ENCODE assay signal across 25 cellular contexts in the genomic region with DNA sequence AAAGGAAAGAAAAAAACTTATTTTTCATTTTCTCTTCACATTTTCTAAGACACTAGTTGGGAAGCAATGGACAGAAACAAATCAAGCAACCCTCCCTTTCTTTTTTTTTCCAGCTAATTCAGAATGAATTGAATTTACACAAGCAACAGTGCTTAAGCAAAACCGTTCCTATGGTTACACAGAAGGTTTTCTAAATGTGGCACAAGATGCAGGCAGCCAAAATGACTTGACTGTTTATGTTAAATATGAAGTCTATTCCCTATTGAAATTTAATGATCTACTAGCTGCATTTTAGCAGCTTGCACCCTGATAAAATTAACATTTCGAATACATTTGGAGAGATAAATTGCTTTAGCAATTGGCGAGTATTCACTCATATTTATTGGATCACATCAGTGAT.
A peak's percentile ranks its signal among the peaks of the same experiment; 100 is the strongest.
DNase-seq lines count a peak whose midpoint lies in the region; FAIRE-seq and TF ChIP-seq lines count a peak whose summit lies in the region.
"Had no signal": no experiment of that assay in that cellular context is flagged by ENCODE, and none has a peak within 500 bp of the region (broad histone marks: within the 10 kb centered on the region; RNA-seq: fewer than 3 reads in every experiment).

No MANE protein-coding gene starts in this region.

- no peak overlapping the region for H3K9ac ChIP-seq in kidney (ENCODE audit: low read length in 2 of 2)
- H3K9ac ChIP-seq: GM23248 had no signal

- TF ChIP-seq CTCF in thyroid gland (IDR thresholded peaks at IDR 0.05) (no peak), kidney (IDR thresholded peaks at IDR 0.05; ENCODE audit: borderline replicate concordance, extremely low read depth, insufficient read depth) (no peak)

- H3K27me3 ChIP-seq in thyroid gland, result no peaks in the 10 kb centered on the region
- H3K27me3 ChIP-seq: body of pancreas, MG63, testis had no signal

- H3K4me3 ChIP-seq in thyroid gland (replicated peaks in 1 of 3) (no peak overlapping the region), kidney (ENCODE audit: low read length in 2 of 2) (no peak overlapping the region)
- H3K4me3 ChIP-seq: body of pancreas, GM23248, MG63, testis had no signal

- H3K9me3 ChIP-seq in thyroid gland (no peaks in the 10 kb centered on the region), kidney (ENCODE audit: control insufficient read depth in 1 of 2, low read length in 2 of 2) (no peaks in the 10 kb centered on the region)
- H3K9me3 ChIP-seq: body of pancreas, MG63, testis had no signal

- H3K27ac ChIP-seq in caudate nucleus (ENCODE audit: low read depth, low read length) (peak overlapping the region; percentile 29), thyroid gland (peak overlapping the region in 2 of 3 donors; percentile 4), kidney (ENCODE audit: low read depth in 2 of 2, low read length in 2 of 2) (no peak overlapping the region)
- H3K27ac ChIP-seq: body of pancreas, GM23248, testis had no signal

- FAIRE-seq in kidney (lab: Jason Lieb, UNC), result no peak
- FAIRE-seq: GM12892, GM19239 had no signal

- WGBS in thyroid gland, 2 donors, result 48 to 52% methylated on average over 3 of the region's 3 CpGs

- intact Hi-C loops in thyroid gland (cut with DNase I) (no loop called here), kidney (cut with DNase I) (no loop called here)

- H3K4me1 ChIP-seq in thyroid gland (no peaks in the 10 kb centered on the region), kidney (ENCODE audit: control insufficient read depth in 1 of 2, insufficient read depth in 1 of 2, low read depth in 1 of 2, low read length in 2 of 2) (no peaks in the 10 kb centered on the region)
- H3K4me1 ChIP-seq: body of pancreas, testis had no signal

- DNase-seq in NCI-H526 (lab: John Stamatoyannopoulos, UW), result peak; percentile 12 to 52
- DNase-seq in NCI-H526 treated with DMSO at 0.1 percent for 48 hours (lab: John Stamatoyannopoulos, UW), result no peak
- peak in 4 of 61 donors; percentile 17 to 31 (median 20) for DNase-seq in caudate nucleus (lab: John Stamatoyannopoulos, UW)
- peak; percentile 65 for DNase-seq in left kidney (ENCODE audit: low read depth, low spot score)
- DNase-seq in thyroid gland, result no peak
- DNase-seq in NCI-H2107 treated with DMSO at 0.1 percent for 48 hours (lab: John Stamatoyannopoulos, UW; ENCODE audit: unreplicated experiment), result no peak
- DNase-seq in ACHN, result no peak
- no peak for DNase-seq in kidney
- DNase-seq: activated CD4-positive, alpha-beta T cell treated with anti-CD3 and anti-CD28 coated beads, Interleukin-2, amount 10 ng/mL, durations not matched to agents 24 days and 14 days; activated CD8-positive, alpha-beta memory T cell treated with anti-CD3 and anti-CD28 coated beads, Interleukin-2, amount 10 ng/mL, durations not matched to agents 7 days and 5 days; activated naive CD8-positive, alpha-beta T cell treated with anti-CD3 and anti-CD28 coated beads, Interleukin-2, amount 10 ng/mL, durations not matched to agents 7 days and 5 days; body of pancreas; CD4-positive, CD25-positive, alpha-beta regulatory T cell; GM23248; kidney glomerular epithelial cell; mesenchymal stem cell; MG63; naive thymus-derived CD8-positive, alpha-beta T cell; NCI-H187; NCI-H510A treated with DMSO at 0.1 percent for 48 hours; SIG-M5; T-helper 1 cell; testis had no signal

- no peak for TF ChIP-seq POLR2A in thyroid gland (IDR thresholded peaks at IDR 0.05)

- in situ Hi-C loops in ACHN (cut with HindIII; ENCODE audit: low pct_ligation_motif_present, low pct_unique_long_range_greater_than_20kb, low sequenced_read_pairs), result no loop called here

- H3K36me3 ChIP-seq in thyroid gland (no peaks in the 10 kb centered on the region), kidney (ENCODE audit: control insufficient read depth in 1 of 2, insufficient read depth in 2 of 2, low read length in 2 of 2) (no peaks in the 10 kb centered on the region)
- H3K36me3 ChIP-seq: MG63 had no signal

Comparison
In these comparisons a context has a peak if more than half of its experiments do, and no peak if none do; other contexts are left out.
1. DNase-seq: peak in NCI-H526 (2 of 2) and left kidney (single experiment); none in NCI-H526 treated with DMSO at 0.1 percent for 48 hours (single experiment), thyroid gland (0 of 2), NCI-H2107 treated with DMSO at 0.1 percent for 48 hours (single experiment), ACHN (single experiment) and kidney (single experiment).
2. H3K27ac ChIP-seq: peak in caudate nucleus (single experiment) and thyroid gland (2 of 3); none in kidney (0 of 2).